ENCODE assay signal across 21 cellular contexts in the genomic region with DNA sequence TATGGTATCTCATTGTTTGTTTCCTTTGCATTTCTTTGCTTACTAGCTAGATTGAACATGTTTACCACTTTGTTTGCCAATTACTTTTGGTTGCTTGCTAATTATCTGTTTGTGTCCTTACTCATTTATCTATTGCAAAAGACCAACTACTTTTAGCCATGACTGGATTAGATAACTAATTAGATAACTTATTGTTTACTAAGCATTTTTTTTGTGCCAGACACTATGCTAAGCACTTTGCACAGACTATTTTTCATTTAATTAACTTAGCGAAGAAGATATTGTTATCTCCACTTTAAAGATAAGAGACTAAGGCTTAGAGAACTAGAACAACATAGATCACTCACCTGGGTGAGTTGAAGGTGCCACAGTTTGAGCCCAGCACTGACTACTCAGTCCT. TPM values are rescaled to one million over a fixed set of nuclear protein-coding genes. Genes with fewer than 3 reads are reported as not detected.
DNase-seq lines count a peak whose midpoint lies in the region; ATAC-seq, FAIRE-seq and TF ChIP-seq lines count a peak whose summit lies in the region.
"Had no signal": no experiment of that assay in that cellular context is flagged by ENCODE, and none has a peak within 500 bp of the region (broad histone marks: within the 10 kb centered on the region; RNA-seq: fewer than 3 reads in every experiment).

No MANE protein-coding gene starts in this region.

- BruUV-seq in HepG2 (replicated peaks; lab: Mats Ljungman, UMichigan) (no TSS peak), IMR-90 (replicated peaks; lab: Mats Ljungman, UMichigan) (no TSS peak), K562 (replicated peaks; lab: Mats Ljungman, UMichigan) (no TSS peak)

- TF ChIP-seq CTCF in HepG2 (CRISPR knock-in tag; IDR thresholded peaks at IDR 0.05): no peak
- no peak for TF ChIP-seq CTCF in right lobe of liver (IDR thresholded peaks at IDR 0.05)
- TF ChIP-seq CTCF in IMR-90 (conservative IDR thresholded peaks at IDR 0.05; ENCODE audit: low read depth, low read length): no peak
- TF ChIP-seq CTCF in K562 (IDR thresholded peaks at IDR 0.05 in 2 of 3, conservative IDR thresholded peaks at IDR 0.05 in 1 of 3; ENCODE audit: insufficient read depth in 2 of 3, low read depth in 1 of 3, low read length in 3 of 3): no peak
- TF ChIP-seq CTCF in GM13977 (IDR thresholded peaks at IDR 0.05; ENCODE audit: extremely low read depth, insufficient read depth, missing control alignments): no peak

- no peak overlapping the region for H4K91ac ChIP-seq in IMR-90 (ENCODE audit: insufficient read depth, low read depth, low read length)

- H2AK5ac ChIP-seq in IMR-90 (ENCODE audit: low read depth, low read length): no peak overlapping the region

- no peak overlapping the region for H3K14ac ChIP-seq in IMR-90 (replicated peaks; ENCODE audit: low read depth, low read length)

- H3K27me3 ChIP-seq in HepG2 (ENCODE audit: control insufficient read depth in 1 of 2, insufficient read depth in 2 of 2, low read length in 2 of 2) (peaks cover 0 to 4% of the 10 kb centered on the region in 2 experiments; a peak in 1 of 5 replicates), right lobe of liver (no peaks in the 10 kb centered on the region), IMR-90 (ENCODE audit: control insufficient read depth, insufficient read depth, low read length) (peaks cover 12% of the 10 kb centered on the region), K562 (ENCODE audit: control insufficient read depth in 2 of 2, insufficient read depth in 2 of 2, low read length in 2 of 2) (no peaks in the 10 kb centered on the region), MG63 (no peaks in the 10 kb centered on the region)
- H3K27me3 ChIP-seq: BE2C, BLaER1 had no signal

- H3K23ac ChIP-seq in IMR-90 (ENCODE audit: low read depth, low read length): no peak overlapping the region

- H4K5ac ChIP-seq in IMR-90 (ENCODE audit: low read depth, low read length): no peak overlapping the region

- H2BK20ac ChIP-seq in IMR-90 (ENCODE audit: low read depth, low read length): no peak overlapping the region

- no peak overlapping the region for H2BK15ac ChIP-seq in IMR-90 (ENCODE audit: low read depth, low read length)

- H3K79me1 ChIP-seq in IMR-90 (ENCODE audit: low read depth in 1 of 2, low read length in 2 of 2): no peaks in the 10 kb centered on the region

- no peak overlapping the region for H4K8ac ChIP-seq in IMR-90 (ENCODE audit: low read depth in 2 of 2, low read length in 2 of 2)

- H3K9me3 ChIP-seq in HepG2 (ENCODE audit: low read length): no peaks in the 10 kb centered on the region
- H3K9me3 ChIP-seq in right lobe of liver: no peaks in the 10 kb centered on the region
- no peaks in the 10 kb centered on the region for H3K9me3 ChIP-seq in IMR-90 (ENCODE audit: control insufficient read depth, insufficient read depth, low read length)
- no peaks in the 10 kb centered on the region for H3K9me3 ChIP-seq in K562 (replicated peaks; ENCODE audit: control insufficient read depth, insufficient read depth, low read depth, low read length)
- H3K9me3 ChIP-seq in MG63: no peaks in the 10 kb centered on the region; the same call in 1 of the 2 replicates
- H3K9me3 ChIP-seq: BE2C, BLaER1, Caco-2 had no signal

- H3K27ac ChIP-seq in HepG2 (ENCODE audit: extremely low read length, insufficient read depth, low read length): no peak overlapping the region
- no peak overlapping the region for H3K27ac ChIP-seq in right lobe of liver
- H3K27ac ChIP-seq in IMR-90 (ENCODE audit: insufficient read depth, low read length): no peak overlapping the region
- H3K27ac ChIP-seq in K562 (ENCODE audit: extremely low read depth, low read depth, low read length): no peak overlapping the region
- H3K27ac ChIP-seq: 22Rv1, BLaER1 had no signal

- H3K9me1 ChIP-seq in IMR-90 (ENCODE audit: insufficient read depth, low read length) (no peaks in the 10 kb centered on the region), K562 (ENCODE audit: control insufficient read depth, insufficient read depth, low read length) (no peaks in the 10 kb centered on the region)

- no peak overlapping the region for H3K18ac ChIP-seq in IMR-90 (ENCODE audit: low read depth, low read length)

- no peak overlapping the region for H2BK120ac ChIP-seq in IMR-90 (ENCODE audit: low read depth, low read length)

- H2BK5ac ChIP-seq in IMR-90 (ENCODE audit: low read depth, low read length, poor library complexity, severe bottlenecking): no peak overlapping the region

- POLR2A ChIA-PET in HepG2 (lab: Yijun Ruan, JAX) (no interaction called here), IMR-90 (lab: Charles Lee; ENCODE audit: unreplicated experiment) (no interaction called here), K562 (lab: Yijun Ruan, JAX) (interaction anchor here (0.7 kb wide), 1 partner anchor 1250 kb away, joined by 3 read pairs; no protein-coding TSS in a partner anchor)

- H3K4me3 ChIP-seq in HepG2 (replicated peaks in 1 of 3; ENCODE audit: insufficient read depth in 1 of 3, low read depth in 2 of 3, low read length in 3 of 3): no peak overlapping the region
- H3K4me3 ChIP-seq in right lobe of liver: no peak overlapping the region
- no peak overlapping the region for H3K4me3 ChIP-seq in IMR-90 (ENCODE audit: insufficient read depth, low read depth, low read length)
- no peak overlapping the region for H3K4me3 ChIP-seq in K562
- H3K4me3 ChIP-seq in MG63: no peak overlapping the region
- H3K4me3 ChIP-seq: BLaER1 had no signal

- DNase-seq in HepG2 (ENCODE audit: low spot score) (no peak), right lobe of liver (no peak), IMR-90 (no peak), K562 (ENCODE audit: extremely low read depth in 1 of 4, low spot score in 3 of 4) (no peak), GM13977 (ENCODE audit: low spot score) (no peak), CD1c-positive myeloid dendritic cell (ENCODE audit: extremely low spot score) (no peak), MG63 (no peak)
- DNase-seq: ACHN; BE2C; C1 segment of cervical spinal cord; Caco-2; Calu3; CD4-positive, alpha-beta T cell; DMS79 treated with DMSO at 0.1 percent for 48 hours; GF-D8 had no signal

- H3K4me2 ChIP-seq in HepG2 (ENCODE audit: low read depth, low read length): no peak overlapping the region
- no peak overlapping the region for H3K4me2 ChIP-seq in IMR-90 (ENCODE audit: low read depth, low read length)
- H3K4me2 ChIP-seq in K562 (ENCODE audit: insufficient read depth, low read length): no peak overlapping the region
- H3K4me2 ChIP-seq: BLaER1 had no signal

- intact Hi-C loops in HepG2 (cut with micrococcal nuclease; ENCODE audit: unreplicated experiment): no loop called here
- intact Hi-C loops in right lobe of liver (cut with DNase I): no loop called here
- intact Hi-C loops in IMR-90 (cut with micrococcal nuclease): no loop called here
- intact Hi-C loops in K562 (cut with micrococcal nuclease): no loop called here

- TF ChIP-seq POLR2A in HepG2 (IDR thresholded peaks at IDR 0.05; ENCODE audit: insufficient read depth in 1 of 2, low read depth in 2 of 2, low read length in 2 of 2): no peak
- no peak for TF ChIP-seq POLR2A in right lobe of liver (IDR thresholded peaks at IDR 0.05)
- no peak for TF ChIP-seq POLR2A in IMR-90 (IDR thresholded peaks at IDR 0.05; ENCODE audit: low read depth, low read length)
- no peak for TF ChIP-seq POLR2A in K562 (conservative IDR thresholded peaks at IDR 0.05)

- peaks cover 17% of the 10 kb centered on the region for H3K4me1 ChIP-seq in HepG2 (ENCODE audit: insufficient read depth, low read length)
- no peaks in the 10 kb centered on the region for H3K4me1 ChIP-seq in right lobe of liver
- H3K4me1 ChIP-seq in IMR-90 (ENCODE audit: control insufficient read depth, insufficient read depth, low read length): no peaks in the 10 kb centered on the region
- H3K4me1 ChIP-seq in K562 (replicated peaks in 1 of 2; ENCODE audit: control insufficient read depth in 2 of 2, insufficient read depth in 2 of 2, low read length in 2 of 2): no peaks in the 10 kb centered on the region
- H3K4me1 ChIP-seq: BLaER1, Caco-2 had no signal

- FAIRE-seq in HepG2 (lab: Jason Lieb, UNC) (no peak), K562 (lab: Jason Lieb, UNC) (no peak)
- FAIRE-seq: D721Med, G401.6, GM12892 had no signal

- H3K4ac ChIP-seq in IMR-90 (ENCODE audit: low read depth, low read length): no peak overlapping the region

- 37% methylated on average over 1 of the region's 1 CpG for whole genome bisulfite sequencing in HepG2 (ENCODE audit: low lambda C conversion rate)
- WGBS in right lobe of liver (ENCODE audit: insufficient coverage, low coverage, low lambda C conversion rate, missing lambda C conversion rate): 76% methylated on average over 1 of the region's 1 CpG
- WGBS in IMR-90 (ENCODE audit: extremely low coverage in 2 of 2, insufficient read length in 1 of 2), 2 experiments: no CpG with 5 or more reads among the region's 1 CpG
- WGBS in K562 (ENCODE audit: insufficient coverage, low coverage, missing lambda C conversion rate): 4% methylated on average over 1 of the region's 1 CpG

- no peak overlapping the region for H3K56ac ChIP-seq in IMR-90 (ENCODE audit: extremely low read depth, insufficient read depth, low read length)

- H3K36me3 ChIP-seq in HepG2 (replicated peaks in 1 of 2; ENCODE audit: control insufficient read depth in 1 of 2, insufficient read depth in 2 of 2, low read length in 2 of 2) (no peaks in the 10 kb centered on the region), right lobe of liver (no peaks in the 10 kb centered on the region), IMR-90 (ENCODE audit: control insufficient read depth, insufficient read depth, low read length) (no peaks in the 10 kb centered on the region), K562 (ENCODE audit: control insufficient read depth, insufficient read depth, low read length) (no peaks in the 10 kb centered on the region), MG63 (no peaks in the 10 kb centered on the region)
- H3K36me3 ChIP-seq: BE2C, BLaER1 had no signal

- no peak for TF ChIP-seq EP300 in HepG2 (IDR thresholded peaks at IDR 0.05; ENCODE audit: low read depth in 2 of 2, low read length in 2 of 2)
- TF ChIP-seq EP300 in HepG2 (CRISPR knock-in tag; IDR thresholded peaks at IDR 0.05; ENCODE audit: borderline replicate concordance): no peak
- no peak for TF ChIP-seq EP300 in K562 (IDR thresholded peaks at IDR 0.05; ENCODE audit: low read length)

- CTCF ChIA-PET in HepG2 (lab: Yijun Ruan, JAX; ENCODE audit: low intra/inter-chr PET ratio, low total read pairs) (no interaction called here), IMR-90 (lab: Yijun Ruan, JAX) (interaction anchor here (0.6 kb wide), 1 partner anchor 49 kb away, joined by 3 read pairs; no protein-coding TSS in a partner anchor), K562 (lab: Yijun Ruan, JAX; ENCODE audit: low intra/inter-chr PET ratio) (no interaction called here)

- no peak overlapping the region for H3K9ac ChIP-seq in HepG2 (ENCODE audit: insufficient read depth, low read depth, low read length)
- H3K9ac ChIP-seq in IMR-90 (ENCODE audit: low read depth, low read length): no peak overlapping the region
- no peak overlapping the region for H3K9ac ChIP-seq in K562 (ENCODE audit: insufficient read depth in 1 of 2, low read depth in 2 of 2, low read length in 2 of 2)
- H3K9ac ChIP-seq: BLaER1 had no signal

- H2AFZ ChIP-seq in HepG2 (ENCODE audit: low read length) (no peak overlapping the region), IMR-90 (replicated peaks; ENCODE audit: low read length, poor library complexity) (no peak overlapping the region), K562 (ENCODE audit: low read depth, low read length) (no peak overlapping the region)

- H3K79me2 ChIP-seq in HepG2 (ENCODE audit: insufficient read depth, low read length): no peaks in the 10 kb centered on the region
- no peaks in the 10 kb centered on the region for H3K79me2 ChIP-seq in K562 (ENCODE audit: control insufficient read depth, insufficient read depth, low read length)

- in situ Hi-C loops in HepG2 (cut with HindIII; ENCODE audit: extremely low pct_ligation_motif_present, low pct_unique_long_range_greater_than_20kb): no loop called here
- in situ Hi-C loops in IMR-90 (cut with MboI; ENCODE audit: low sequenced_read_pairs): no loop called here
- in situ Hi-C loops in K562 (cut with MboI): no loop called here
- in situ Hi-C loops in GM13977 (cut with MboI; ENCODE audit: low pct_unique_long_range_greater_than_20kb, low sequenced_read_pairs, unreplicated experiment): no loop called here

- ATAC-seq in HepG2 (no peak), right lobe of liver (no peak), IMR-90 (ENCODE audit: low read depth) (no peak), K562 (no peak)
- ATAC-seq: CD8-positive, alpha-beta T cell had no signal

- no peak overlapping the region for H2AK9ac ChIP-seq in IMR-90 (replicated peaks; ENCODE audit: low read depth, low read length, poor library complexity)

- TF ChIP-seq RAD21 in HepG2 (CRISPR knock-in tag; IDR thresholded peaks at IDR 0.05) (no peak), IMR-90 (IDR thresholded peaks at IDR 0.05; ENCODE audit: low read length) (no peak), K562 (CRISPR knock-in tag; conservative IDR thresholded peaks at IDR 0.05 in 1 of 2, IDR thresholded peaks at IDR 0.05 in 1 of 2) (no peak)

- dilution Hi-C loops in IMR-90 (cut with HindIII; ENCODE audit: low sequenced_read_pairs, unreplicated experiment): no loop called here

- H4K20me1 ChIP-seq in HepG2 (ENCODE audit: insufficient read depth, low read length) (no peaks in the 10 kb centered on the region), IMR-90 (ENCODE audit: insufficient read depth, low read length) (no peaks in the 10 kb centered on the region), K562 (replicated peaks; ENCODE audit: control insufficient read depth, insufficient read depth, low read length) (no peaks in the 10 kb centered on the region)
- H4K20me1 ChIP-seq: BLaER1 had no signal

RNA-seq across cellular contexts. Expression of a gene that starts 16.9 kb away (rescaled TPM):
- total RNA-seq in HepG2 (2016; rRNA removed; fragmentation: Illumina TruSeq; extraction: Trizol) (84.2 and 116 TPM in 2 replicates), right lobe of liver (100 to 1,000 TPM in 1 of 6 experiments, 10 to 100 TPM in 5; 46.1 to 111 (median 48.9) TPM), IMR-90 (2012; rRNA removed) (88.6 and 96.4 TPM in 2 replicates), K562 (2014; rRNA removed) (99.5 and 142 TPM in 2 replicates), K562 (2014; rRNA removed; fragmentation: Illumina TruSeq; extraction: Trizol) (88.7 and 105 TPM in 2 replicates), K562 (2015; rRNA removed; fragmentation: Illumina TruSeq; extraction: Trizol) (90.3 TPM in 2 replicates), K562 (2021) (53.9 and 58.7 TPM in 2 replicates)
- 163 and 169 TPM in 2 replicates for total RNA-seq in HepG2 (2016; cell fraction: cytosol; rRNA removed; fragmentation: Illumina TruSeq; extraction: Trizol; ENCODE audit: low read depth)
- total RNA-seq in HepG2 (2016; cell fraction: insoluble cytoplasmic fraction; rRNA removed; fragmentation: Illumina TruSeq; extraction: Trizol): 84.8 and 120 TPM in 2 replicates
- total RNA-seq in HepG2 (2016; cell fraction: membrane; rRNA removed; fragmentation: Illumina TruSeq; extraction: Trizol): 61.5 and 72.0 TPM in 2 replicates
- 53.8 and 55.3 TPM in 2 replicates for total RNA-seq in HepG2 (2016; cell fraction: nucleus; rRNA removed; fragmentation: Illumina TruSeq; extraction: Trizol)
- polyA plus RNA-seq in HepG2 (2011; rRNA removed) (107 and 115 TPM in 2 replicates), IMR-90 (2012; rRNA removed) (56.0 and 77.5 TPM in 2 replicates), K562 (2011; rRNA removed) (206 and 207 TPM in 2 replicates), K562 (2014; fragmentation: Illumina TruSeq; extraction: Trizol) (86.1 and 92.2 TPM in 2 replicates), K562 (2014; fragmentation: Nextera tagmentation; extraction: Ambion mirVana) (10 to 100 TPM; 82.1 to 93.8 TPM), K562 (2014; rRNA removed) (88.9 and 113 TPM in 2 replicates)
- 73.1 and 90.8 TPM in 2 replicates for polyA plus RNA-seq in HepG2 (2011; cell fraction: cytosol; rRNA removed)
- 23.5 and 26.7 TPM in 2 replicates for polyA plus RNA-seq in HepG2 (2011; cell fraction: nucleus; rRNA removed)
- polyA plus RNA-seq in HepG2 (2012): 56.0 and 64.2 TPM in 2 replicates
- polyA plus RNA-seq in HepG2 (2016; cell fraction: cytosol; fragmentation: Illumina TruSeq; extraction: Trizol; ENCODE audit: low read depth): 14.8 and 17.1 TPM in 2 replicates
- 108 and 110 TPM in 2 replicates for polyA plus RNA-seq in HepG2 (2016; cell fraction: insoluble cytoplasmic fraction; fragmentation: Illumina TruSeq; extraction: Trizol; ENCODE audit: low read depth)
- 27.8 and 29.0 TPM in 2 replicates for polyA plus RNA-seq in HepG2 (2016; cell fraction: membrane; fragmentation: Illumina TruSeq; extraction: Trizol; ENCODE audit: low read depth)
- 53.6 and 59.5 TPM in 2 replicates for polyA plus RNA-seq in HepG2 (2016; cell fraction: nucleus; fragmentation: Illumina TruSeq; extraction: Trizol; ENCODE audit: insufficient read depth, low read depth)
- 52.9 and 70.2 TPM in 2 replicates for polyA minus RNA-seq in HepG2 (2011; rRNA and poly(A)+ RNA removed; ENCODE audit: low replicate concordance)
- polyA minus RNA-seq in HepG2 (2011; cell fraction: cytosol; rRNA and poly(A)+ RNA removed): 77.0 and 77.7 TPM in 2 replicates
- polyA minus RNA-seq in HepG2 (2011; cell fraction: nucleus; rRNA and poly(A)+ RNA removed): 80.9 and 83.3 TPM in 2 replicates
- polyA plus RNA-seq in IMR-90 (2012; cell fraction: cytosol; rRNA removed): 67.0 and 119 TPM in 2 replicates
- polyA plus RNA-seq in IMR-90 (2012; cell fraction: nucleus; rRNA removed; ENCODE audit: low replicate concordance): 33.2 and 65.3 TPM in 2 replicates
- 51.9 and 140 TPM in 2 replicates for total RNA-seq in K562 (2011; cell fraction: chromatin; rRNA removed; ENCODE audit: low replicate concordance)
- 35.2 and 52.0 TPM in 2 replicates for total RNA-seq in K562 (2011; cell fraction: nucleolus; rRNA removed)
- 123 and 192 TPM in 2 replicates for total RNA-seq in K562 (2011; cell fraction: nucleoplasm; rRNA removed)
- polyA plus RNA-seq in K562 (2011; cell fraction: cytosol; rRNA removed): 120 and 168 TPM in 2 replicates
- 64.7 and 97.9 TPM in 2 replicates for polyA plus RNA-seq in K562 (2011; cell fraction: nucleus; rRNA removed)
- polyA plus RNA-seq in K562 (2012): 64.3 and 76.6 TPM in 2 replicates
- polyA minus RNA-seq in K562 (2011; rRNA and poly(A)+ RNA removed): 145 and 181 TPM in 2 replicates
- 69.8 and 79.2 TPM in 2 replicates for polyA minus RNA-seq in K562 (2011; cell fraction: cytosol; rRNA and poly(A)+ RNA removed)
- 39.3 and 63.2 TPM in 2 replicates for polyA minus RNA-seq in K562 (2011; cell fraction: nucleus; rRNA and poly(A)+ RNA removed)
- total RNA-seq in MG63 (2014; rRNA removed; shearing (Covaris generic); ENCODE audit: low replicate concordance): 174 and 254 TPM in 2 replicates
